Comparison of ENCODE assay signal across 8 cellular contexts in the genomic region with DNA sequence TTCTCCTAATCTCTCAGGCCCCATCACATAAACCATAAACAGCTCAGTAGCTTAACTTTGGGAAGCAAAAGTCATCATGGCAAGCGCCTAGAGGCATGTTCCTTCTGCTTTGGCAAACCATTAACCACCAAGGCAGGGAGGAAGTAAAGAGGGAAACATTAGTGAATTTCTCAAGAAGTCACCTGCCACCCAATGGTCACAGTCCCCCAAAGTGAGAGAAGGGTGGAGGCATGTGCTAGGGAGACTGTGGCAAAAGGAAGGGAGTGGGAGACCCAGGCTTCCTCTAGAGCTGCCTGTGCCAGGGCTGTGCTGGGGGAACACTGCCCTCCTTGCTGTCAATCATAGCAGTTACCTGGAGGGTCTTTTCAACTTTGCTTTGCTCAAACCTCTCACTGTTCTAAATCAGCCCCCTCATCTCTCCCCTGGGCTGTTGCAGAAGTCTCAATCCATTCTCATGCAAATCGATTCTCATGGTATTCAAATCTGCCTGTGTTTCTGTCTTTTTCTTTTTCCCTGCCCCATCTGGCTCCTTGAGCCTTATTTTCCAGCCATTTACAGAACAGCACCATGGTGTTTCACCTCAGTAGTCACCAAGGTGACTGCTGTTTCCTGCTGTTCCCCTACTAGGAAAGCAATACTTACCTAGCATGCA. TPM values are rescaled to one million over a fixed set of nuclear protein-coding genes. Genes with fewer than 3 reads are reported as not detected.
DNase-seq lines count a peak whose midpoint lies in the region; ATAC-seq and TF ChIP-seq lines count a peak whose summit lies in the region.
"Had no signal": no experiment of that assay in that cellular context is flagged by ENCODE, and none has a peak within 500 bp of the region (broad histone marks: within the 10 kb centered on the region; RNA-seq: fewer than 3 reads in every experiment).

No MANE protein-coding gene starts in this region.

- BruUV-seq in Calu3 (replicated peaks; lab: Mats Ljungman, UMichigan) (no TSS peak), IMR-90 (replicated peaks; lab: Mats Ljungman, UMichigan) (no TSS peak)

- no peak for TF ChIP-seq RAD21 in IMR-90 (IDR thresholded peaks at IDR 0.05; ENCODE audit: low read length)

- no peaks in the 10 kb centered on the region for H3K9me3 Mint-ChIP-seq in Calu3 (ENCODE audit: low read depth, unreplicated experiment)
- no peaks in the 10 kb centered on the region for H3K9me3 Mint-ChIP-seq in activated CD4-positive, alpha-beta memory T cell treated with anti-CD3 and anti-CD28 coated beads, Interleukin-2, amount 10 ng/mL, durations not matched to agents 7 days and 5 days
- H3K9me3 Mint-ChIP-seq in natural killer cell, result no peaks in the 10 kb centered on the region

- in situ Hi-C loops in IMR-90 (cut with MboI; ENCODE audit: low sequenced_read_pairs), result no loop called here

- ATAC-seq in IMR-90 (ENCODE audit: low read depth) (no peak), natural killer cell (no peak), HG03457 (IDR thresholded peaks at IDR 0.05; ENCODE audit: unreplicated experiment) (no peak), HG03196 (IDR thresholded peaks at IDR 0.05; ENCODE audit: unreplicated experiment) (no peak)

- peak overlapping the region; percentile 36 for H2AFZ ChIP-seq in IMR-90 (replicated peaks; ENCODE audit: low read length, poor library complexity)

- no peak overlapping the region for H2BK15ac ChIP-seq in IMR-90 (ENCODE audit: low read depth, low read length)

- no peak overlapping the region for H4K5ac ChIP-seq in IMR-90 (ENCODE audit: low read depth, low read length)

- TF ChIP-seq POLR2A in IMR-90 (IDR thresholded peaks at IDR 0.05; ENCODE audit: low read depth, low read length), result no peak

- H3K56ac ChIP-seq in IMR-90 (ENCODE audit: extremely low read depth, insufficient read depth, low read length), result no peak overlapping the region

- H3K4me2 ChIP-seq in IMR-90 (ENCODE audit: low read depth, low read length), result no peak overlapping the region

- no peaks in the 10 kb centered on the region for H3K27me3 ChIP-seq in IMR-90 (ENCODE audit: control insufficient read depth, insufficient read depth, low read length)

- H3K27ac Mint-ChIP-seq in Calu3 (ENCODE audit: unreplicated experiment) (peak overlapping the region; percentile 11), natural killer cell (peak overlapping the region; percentile 7 to 67)
- peak overlapping the region; percentile 36 for H3K27ac Mint-ChIP-seq in activated CD4-positive, alpha-beta memory T cell treated with anti-CD3 and anti-CD28 coated beads, Interleukin-2, amount 10 ng/mL, durations not matched to agents 7 days and 5 days

- no peak overlapping the region for H4K8ac ChIP-seq in IMR-90 (ENCODE audit: low read depth in 2 of 2, low read length in 2 of 2)

- H3K36me3 Mint-ChIP-seq in Calu3 (ENCODE audit: insufficient read depth, unreplicated experiment) (peaks cover 5% of the 10 kb centered on the region), natural killer cell (no peaks in the 10 kb centered on the region)
- no peaks in the 10 kb centered on the region for H3K36me3 Mint-ChIP-seq in activated CD4-positive, alpha-beta memory T cell treated with anti-CD3 and anti-CD28 coated beads, Interleukin-2, amount 10 ng/mL, durations not matched to agents 7 days and 5 days (ENCODE audit: low read depth)

- H4K91ac ChIP-seq in IMR-90 (ENCODE audit: insufficient read depth, low read depth, low read length), result no peak overlapping the region

- H2AK9ac ChIP-seq in IMR-90 (replicated peaks; ENCODE audit: low read depth, low read length, poor library complexity), result no peak overlapping the region

- dilution Hi-C loops in IMR-90 (cut with HindIII; ENCODE audit: low sequenced_read_pairs, unreplicated experiment), result no loop called here

- H3K27me3 Mint-ChIP-seq in Calu3 (ENCODE audit: unreplicated experiment) (peaks cover 37% of the 10 kb centered on the region), natural killer cell (ENCODE audit: low read depth in 2 of 2) (peaks cover 4 to 9% of the 10 kb centered on the region in 2 donors)
- H3K27me3 Mint-ChIP-seq in activated CD4-positive, alpha-beta memory T cell treated with anti-CD3 and anti-CD28 coated beads, Interleukin-2, amount 10 ng/mL, durations not matched to agents 7 days and 5 days, result peaks cover 7% of the 10 kb centered on the region

- POLR2A ChIA-PET in IMR-90 (lab: Charles Lee; ENCODE audit: unreplicated experiment), result no interaction called here
- POLR2A ChIA-PET in activated CD4-positive, alpha-beta memory T cell treated with anti-CD3 and anti-CD28 coated beads, Interleukin-2, amount 10 ng/mL, durations not matched to agents 7 days and 5 days (lab: Charles Lee), result interaction anchor here (0.9 to 2.1 kb wide), 4 partner anchors 21 to 127 kb away, joined by 3 to 7 read pairs (median 6); no protein-coding TSS in a partner anchor

- peak overlapping the region; percentile 13 for H3K4me3 Mint-ChIP-seq in Calu3 (ENCODE audit: low read depth, unreplicated experiment)
- peak overlapping the region; percentile 19 for H3K4me3 Mint-ChIP-seq in activated CD4-positive, alpha-beta memory T cell treated with anti-CD3 and anti-CD28 coated beads, Interleukin-2, amount 10 ng/mL, durations not matched to agents 7 days and 5 days
- H3K4me3 Mint-ChIP-seq in natural killer cell, result peak overlapping the region; percentile 66

- peaks cover 2% of the 10 kb centered on the region; the same call in 1 of the 2 replicates for H4K20me1 ChIP-seq in IMR-90 (ENCODE audit: insufficient read depth, low read length)

- no peak overlapping the region for H3K4me3 ChIP-seq in IMR-90 (ENCODE audit: insufficient read depth, low read depth, low read length)

- H2BK5ac ChIP-seq in IMR-90 (ENCODE audit: low read depth, low read length, poor library complexity, severe bottlenecking), result no peak overlapping the region

- H3K18ac ChIP-seq in IMR-90 (ENCODE audit: low read depth, low read length), result no peak overlapping the region

- H2BK120ac ChIP-seq in IMR-90 (ENCODE audit: low read depth, low read length), result no peak overlapping the region

- peaks cover 4% of the 10 kb centered on the region; the same call in 1 of the 2 replicates for H3K9me1 ChIP-seq in IMR-90 (ENCODE audit: insufficient read depth, low read length)

- H3K27ac ChIP-seq in IMR-90 (ENCODE audit: insufficient read depth, low read length), result no peak overlapping the region

- no peak overlapping the region for H3K4ac ChIP-seq in IMR-90 (ENCODE audit: low read depth, low read length)

- H3K4me1 ChIP-seq in IMR-90 (ENCODE audit: control insufficient read depth, insufficient read depth, low read length), result peaks cover 6% of the 10 kb centered on the region

- no peaks in the 10 kb centered on the region for H3K36me3 ChIP-seq in IMR-90 (ENCODE audit: control insufficient read depth, insufficient read depth, low read length)

- H2BK20ac ChIP-seq in IMR-90 (ENCODE audit: low read depth, low read length), result no peak overlapping the region

- no peak overlapping the region for H3K9ac ChIP-seq in IMR-90 (ENCODE audit: low read depth, low read length)

- H3K4me1 Mint-ChIP-seq in Calu3 (ENCODE audit: low read depth, unreplicated experiment) (peaks cover 35% of the 10 kb centered on the region), natural killer cell (peaks cover 22 to 23% of the 10 kb centered on the region in 2 donors)
- peaks cover 39% of the 10 kb centered on the region for H3K4me1 Mint-ChIP-seq in activated CD4-positive, alpha-beta memory T cell treated with anti-CD3 and anti-CD28 coated beads, Interleukin-2, amount 10 ng/mL, durations not matched to agents 7 days and 5 days

- TF ChIP-seq CTCF in Calu3 (IDR thresholded peaks at IDR 0.05; ENCODE audit: unreplicated experiment), result no peak
- TF ChIP-seq CTCF in IMR-90 (conservative IDR thresholded peaks at IDR 0.05; ENCODE audit: low read depth, low read length), result no peak
- TF ChIP-seq CTCF in natural killer cell (IDR thresholded peaks at IDR 0.05), result no peak

- H3K79me1 ChIP-seq in IMR-90 (ENCODE audit: low read depth in 1 of 2, low read length in 2 of 2), result peaks cover 4 to 18% of the 10 kb centered on the region in 2 experiments; a peak in 3 of 4 replicates

- CTCF ChIA-PET in Calu3 (lab: Charles Lee), result interaction anchor here (0.5 kb wide), 1 partner anchor 31 kb away, joined by 3 read pairs; no protein-coding TSS in a partner anchor
- CTCF ChIA-PET in IMR-90 (lab: Yijun Ruan, JAX), result interaction anchor here (0.5 kb wide), 1 partner anchor 129 kb away, joined by 4 read pairs; no protein-coding TSS in a partner anchor
- CTCF ChIA-PET in activated CD4-positive, alpha-beta memory T cell treated with anti-CD3 and anti-CD28 coated beads, Interleukin-2, amount 10 ng/mL, durations not matched to agents 7 days and 5 days (lab: Charles Lee), result interaction anchor here (1.3 kb wide), 1 partner anchor 68 kb away, joined by 7 read pairs; no protein-coding TSS in a partner anchor

- intact Hi-C loops in Calu3 (cut with micrococcal nuclease; ENCODE audit: unreplicated experiment), result no loop called here
- intact Hi-C loops in IMR-90 (cut with micrococcal nuclease), result no loop called here
- intact Hi-C loops in natural killer cell (cut with micrococcal nuclease), result no loop called here

- no peak overlapping the region for H2AK5ac ChIP-seq in IMR-90 (ENCODE audit: low read depth, low read length)

- no peak for DNase-seq in Calu3
- no peak for DNase-seq in IMR-90
- DNase-seq in activated CD4-positive, alpha-beta memory T cell treated with anti-CD3 and anti-CD28 coated beads, Interleukin-2, amount 10 ng/mL, durations not matched to agents 7 days and 5 days, result no peak
- DNase-seq in natural killer cell, result no peak
- DNase-seq in HuH-7.5 (ENCODE audit: low spot score), result no peak
- DNase-seq: NCI-H524 treated with DMSO at 0.1 percent for 48 hours had no signal

- H3K9me3 ChIP-seq in IMR-90 (ENCODE audit: control insufficient read depth, insufficient read depth, low read length), result no peaks in the 10 kb centered on the region

- 0 out of 2 replicates have a peak overlapping the region, but pooled peaks have one; percentile 50 for H3K23ac ChIP-seq in IMR-90 (ENCODE audit: low read depth, low read length)

- 17% methylated on average over 1 of the region's 2 CpGs; no CpG with 5 or more reads in 1 of the 2 experiments for WGBS in IMR-90 (ENCODE audit: extremely low coverage in 2 of 2, insufficient read length in 1 of 2), 2 experiments

- H3K14ac ChIP-seq in IMR-90 (replicated peaks; ENCODE audit: low read depth, low read length), result no peak overlapping the region

TF ChIP-seq in IMR-90, 13 proteins besides CTCF, POLR2A, EP300 and RAD21 (continues in another document):
- TF ChIP-seq MAFK (IDR thresholded peaks at IDR 0.05; ENCODE audit: low read depth, low read length), result no peak
- no peak for TF ChIP-seq CHD1 (IDR thresholded peaks at IDR 0.05; ENCODE audit: low read depth, low read length)
- TF ChIP-seq MAZ (IDR thresholded peaks at IDR 0.05; ENCODE audit: borderline replicate concordance, low read depth, low read length), result no peak
- TF ChIP-seq BHLHE40 (IDR thresholded peaks at IDR 0.05; ENCODE audit: low read depth, low read length), result no peak

RNA-seq across cellular contexts. Expression of a gene that starts 1.8 kb away (rescaled TPM):
- total RNA-seq in Calu3 (2022) (2.8 and 4.1 TPM in 2 replicates), IMR-90 (2012; rRNA removed) (11.3 and 12.5 TPM in 2 replicates), natural killer cell (10 to 100 TPM in 1 of 3 donors, 1 to 10 TPM in 2; 7.1 to 15.3 (median 7.8) TPM)
- polyA plus RNA-seq in IMR-90 (2012; rRNA removed), result 9.1 and 11.3 TPM in 2 replicates
- 6.6 and 7.3 TPM in 2 replicates for polyA plus RNA-seq in IMR-90 (2012; cell fraction: cytosol; rRNA removed)
- polyA plus RNA-seq in IMR-90 (2012; cell fraction: nucleus; rRNA removed; ENCODE audit: low replicate concordance), result 6.4 and 11.0 TPM in 2 replicates
- 10 to 100 TPM; 15.9 to 18.8 TPM for total RNA-seq in activated CD4-positive, alpha-beta memory T cell treated with anti-CD3 and anti-CD28 coated beads, Interleukin-2, amount 10 ng/mL, durations not matched to agents 7 days and 5 days

Comparison
In these comparisons a context has a peak if more than half of its experiments do, and no peak if none do; other contexts are left out.
1. H3K4me3 Mint-ChIP-seq: peak in every context shown above with its lines; median percentile 66 in natural killer cell; 19 in activated CD4-positive, alpha-beta memory T cell treated with anti-CD3 and anti-CD28 coated beads, Interleukin-2, amount 10 ng/mL, durations not matched to agents 7 days and 5 days; 13 in Calu3.